ENCODE assay signal across 1 cellular context in genomic region chr5:126615286-126615685, GRCh38.
TF ChIP-seq lines count a peak whose summit lies in the region.

No MANE protein-coding gene starts in this region.

TF ChIP-seq in HepG2, 621 proteins besides CTCF, POLR2A, EP300 and RAD21:
- TF ChIP-seq RERE (CRISPR knock-in tag; IDR thresholded peaks at IDR 0.05; ENCODE audit: low read depth), result no peak
- no peak for TF ChIP-seq CEBPB (IDR thresholded peaks at IDR 0.05; ENCODE audit: borderline replicate concordance, low read depth, low read length)
- TF ChIP-seq ADNP (CRISPR knock-in tag; IDR thresholded peaks at IDR 0.05), result no peak
- TF ChIP-seq ZKSCAN1 (IDR thresholded peaks at IDR 0.05; ENCODE audit: low read length), result no peak
- no peak for TF ChIP-seq ZNF44 (CRISPR knock-in tag; IDR thresholded peaks at IDR 0.05)
- no peak for TF ChIP-seq ZNF34 (CRISPR knock-in tag; IDR thresholded peaks at IDR 0.05; ENCODE audit: borderline replicate concordance)
- TF ChIP-seq ZNF784 (CRISPR knock-in tag; IDR thresholded peaks at IDR 0.05; ENCODE audit: borderline replicate concordance), result no peak
- no peak for TF ChIP-seq ZBTB46 (CRISPR knock-in tag; IDR thresholded peaks at IDR 0.05; ENCODE audit: borderline replicate concordance)
- TF ChIP-seq ZFP36L1 (CRISPR knock-in tag; IDR thresholded peaks at IDR 0.05), result no peak
- no peak for TF ChIP-seq ZNF143 (CRISPR knock-in tag; IDR thresholded peaks at IDR 0.05)
- TF ChIP-seq ATM (IDR thresholded peaks at IDR 0.05; ENCODE audit: borderline replicate concordance), result no peak
